Comparison of ENCODE assay signal across 27 cellular contexts in genomic region chr7:17758008-17758407, GRCh38.
"Had no signal": no experiment of that assay in that cellular context is flagged by ENCODE, and none has a peak within 500 bp of the region (broad histone marks: within the 10 kb centered on the region; RNA-seq: fewer than 3 reads in every experiment).

No MANE protein-coding gene starts in this region.

- H3K27ac ChIP-seq: neural progenitor cell, ovary, parathyroid adenoma, psoas muscle, right lobe of liver, sigmoid colon, stomach, thoracic aorta, thyroid gland, tibial nerve, upper lobe of left lung, vagina had no signal

- H3K27me3 Mint-ChIP-seq: progenitor cell of endocrine pancreas; stimulated activated naive B cell treated with anti-CD40 and anti-IgM and Interleukin-4, amounts not matched to agents 10 μg/mL and 1 μg/mL and 100 μg/mL, for 72 hours; stimulated activated naive CD8-positive, alpha-beta T cell treated with anti-CD3 and anti-CD28 coated beads, Interleukin-15, Interleukin-2, amounts not matched to agents 100 ng/mL and 50 ng/mL, for 24 hours had no signal

- H3K4me1 ChIP-seq: neural progenitor cell, parathyroid adenoma, psoas muscle, right lobe of liver, sigmoid colon, stomach, thyroid gland, tibial nerve, upper lobe of left lung, vagina had no signal

- H3K36me3 Mint-ChIP-seq: neural progenitor cell; stimulated activated effector memory CD8-positive, alpha-beta T cell treated with anti-CD3 and anti-CD28 coated beads, Interleukin-12 subunit alpha, Interleukin-12 subunit beta, amount 100 ng/mL, for 72 hours had no signal

- H3K27ac Mint-ChIP-seq: nephron; neural progenitor cell; stimulated activated effector memory CD8-positive, alpha-beta T cell treated with anti-CD3 and anti-CD28 coated beads, Interleukin-12 subunit alpha, Interleukin-12 subunit beta, amount 100 ng/mL, for 72 hours; stimulated activated naive B cell treated with anti-CD40 and anti-IgM and Interleukin-4, amounts not matched to agents 10 μg/mL and 1 μg/mL and 100 μg/mL, for 72 hours; stimulated activated naive CD8-positive, alpha-beta T cell treated with anti-CD3 and anti-CD28 coated beads, Interleukin-15, Interleukin-2, amounts not matched to agents 100 ng/mL and 50 ng/mL, for 24 hours had no signal

- H3K4me3 ChIP-seq: neural progenitor cell, ovary, psoas muscle, right lobe of liver, sigmoid colon, stomach, thoracic aorta, thyroid gland, tibial nerve, upper lobe of left lung, vagina had no signal

- H3K4me1 Mint-ChIP-seq: nephron; neural progenitor cell; stimulated activated effector memory CD8-positive, alpha-beta T cell treated with anti-CD3 and anti-CD28 coated beads, Interleukin-12 subunit alpha, Interleukin-12 subunit beta, amount 100 ng/mL, for 72 hours; stimulated activated naive B cell treated with anti-CD40 and anti-IgM and Interleukin-4, amounts not matched to agents 10 μg/mL and 1 μg/mL and 100 μg/mL, for 72 hours had no signal

- H3K9me3 ChIP-seq: ovary, right lobe of liver, sigmoid colon, thoracic aorta, thyroid gland, vagina had no signal

- H3K27me3 ChIP-seq: neural progenitor cell, ovary, right lobe of liver, sigmoid colon, stomach, thyroid gland, tibial nerve, upper lobe of left lung, vagina had no signal

- DNase-seq: occipital lobe; ovary; posterior cingulate gyrus; psoas muscle; right cardiac atrium; right lobe of liver; sigmoid colon; small intestine; stimulated activated CD4-positive, alpha-beta T cell treated with anti-CD3 and anti-CD28 coated beads, Interleukin-15, amount 100 ng/mL, for 24 hours; stimulated activated CD4-positive, alpha-beta T cell treated with anti-CD3 and anti-CD28 coated beads, Interleukin-2, amount 100 ng/mL, for 24 hours; stimulated activated CD4-positive, alpha-beta T cell treated with anti-CD3 and anti-CD28 coated beads, Interleukin-2, amount 100 ng/mL, for 48 hours; stimulated activated CD4-positive, alpha-beta T cell treated with anti-CD3 and anti-CD28 coated beads, Interleukin-4, amount 100 ng/mL, for 24 hours; stimulated activated naive B cell treated with anti-CD40 and anti-IgM and Interleukin-4, amounts not matched to agents 10 μg/mL and 1 μg/mL and 100 μg/mL, for 72 hours; stimulated activated naive CD4-positive, alpha-beta T cell treated with Interleukin-2 at 50 U/mL for 16 hours; stomach; thyroid gland; trophoblast cell; upper lobe of left lung had no signal

- H3K36me3 ChIP-seq: neural progenitor cell, ovary, right lobe of liver, sigmoid colon, stomach, thoracic aorta, thyroid gland, upper lobe of left lung, vagina had no signal

- H3K4me3 Mint-ChIP-seq: nephron; neural progenitor cell; stimulated activated effector memory CD8-positive, alpha-beta T cell treated with anti-CD3 and anti-CD28 coated beads, Interleukin-12 subunit alpha, Interleukin-12 subunit beta, amount 100 ng/mL, for 72 hours; stimulated activated naive B cell treated with anti-CD40 and anti-IgM and Interleukin-4, amounts not matched to agents 10 μg/mL and 1 μg/mL and 100 μg/mL, for 72 hours; stimulated activated naive CD8-positive, alpha-beta T cell treated with anti-CD3 and anti-CD28 coated beads, Interleukin-15, Interleukin-2, amounts not matched to agents 100 ng/mL and 50 ng/mL, for 24 hours had no signal

- H3K9me3 Mint-ChIP-seq: neural progenitor cell; stimulated activated effector memory CD8-positive, alpha-beta T cell treated with anti-CD3 and anti-CD28 coated beads, Interleukin-12 subunit alpha, Interleukin-12 subunit beta, amount 100 ng/mL, for 72 hours; stimulated activated naive CD8-positive, alpha-beta T cell treated with anti-CD3 and anti-CD28 coated beads, Interleukin-15, Interleukin-2, amounts not matched to agents 100 ng/mL and 50 ng/mL, for 24 hours had no signal
